8 cellular contexts compared by ENCODE assay signal in the genomic region with DNA sequence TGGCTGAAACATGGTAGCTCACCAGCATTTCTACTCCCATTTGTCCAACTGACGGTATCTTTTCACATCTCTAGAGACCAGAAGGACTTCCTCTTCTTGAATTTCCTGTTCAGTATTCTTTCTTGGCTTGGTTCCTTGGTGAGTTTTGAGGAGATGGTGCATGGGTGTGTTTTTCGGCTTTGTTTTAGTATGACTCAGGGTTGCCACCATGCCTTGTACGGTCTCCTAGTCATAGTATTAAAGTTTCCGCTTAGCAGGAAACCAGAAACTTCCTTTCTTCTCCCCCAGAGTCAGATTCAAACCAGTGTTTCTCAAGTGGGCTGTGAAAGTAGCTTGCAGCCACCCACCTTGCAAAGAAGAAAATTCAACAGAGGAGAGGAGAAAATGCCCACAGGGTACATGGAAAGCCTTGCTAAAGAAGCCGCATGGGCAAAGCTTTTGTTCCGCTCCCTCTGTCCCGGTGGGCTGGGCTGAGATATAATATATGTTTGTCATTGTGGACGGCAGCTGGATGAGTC. TPM values are rescaled to one million over a fixed set of nuclear protein-coding genes. Genes with fewer than 3 reads are reported as not detected.
DNase-seq lines count a peak whose midpoint lies in the region; ATAC-seq, FAIRE-seq and TF ChIP-seq lines count a peak whose summit lies in the region.

No MANE protein-coding gene starts in this region.

- DNase-seq in T-helper 17 cell (peak in 1 of 3 donors; percentile 35), endothelial cell of umbilical vein (ENCODE audit: low read depth, low spot score) (peak; percentile 96), glutamatergic neuron (no peak), erythroblast (lab: John Stamatoyannopoulos, UW) (no peak), substantia nigra (lab: John Stamatoyannopoulos, UW) (no peak)

- H3K27ac Mint-ChIP-seq in T-helper 17 cell (peak overlapping the region; percentile 98), glutamatergic neuron (ENCODE audit: unreplicated experiment) (no peak overlapping the region)

- peak overlapping the region; percentile 67 for H3K4me2 ChIP-seq in endothelial cell of umbilical vein (ENCODE audit: insufficient read depth, low read length)

- dilution Hi-C loops in endothelial cell of umbilical vein (cut with MboI; ENCODE audit: extremely low pct_ligation_motif_present, low sequenced_read_pairs) = no loop called here

- no peak overlapping the region for H2AFZ ChIP-seq in endothelial cell of umbilical vein (ENCODE audit: low read depth, low read length)

- POLR2A ChIA-PET in endothelial cell of umbilical vein (lab: Charles Lee) = no interaction called here

- peaks cover 93% of the 10 kb centered on the region for H3K79me2 ChIP-seq in endothelial cell of umbilical vein (ENCODE audit: control insufficient read depth, insufficient read depth, low read length)

- H3K9me3 ChIP-seq in T-helper 17 cell (ENCODE audit: control insufficient read depth, low read length, poor library complexity, severe bottlenecking) (no peaks in the 10 kb centered on the region), endothelial cell of umbilical vein (replicated peaks; ENCODE audit: control insufficient read depth, insufficient read depth, low read length) (no peaks in the 10 kb centered on the region)

- peaks cover 11% of the 10 kb centered on the region for H3K9me3 Mint-ChIP-seq in glutamatergic neuron (ENCODE audit: unreplicated experiment)

- H3K27ac ChIP-seq in endothelial cell of umbilical vein (ENCODE audit: insufficient read depth, low read depth, low read length) = peak overlapping the region; percentile 87
- H3K27ac ChIP-seq in rectal smooth muscle tissue (ENCODE audit: low read depth, low read length) = peak overlapping the region; percentile 42
- H3K27ac ChIP-seq in substantia nigra (ENCODE audit: low read depth, low read length, poor library complexity, severe bottlenecking) = no peak overlapping the region

- peak; percentile 97 for ATAC-seq in GM18870 (IDR thresholded peaks at IDR 0.05; ENCODE audit: unreplicated experiment)
- peak; percentile 82 for ATAC-seq in HG02970 (IDR thresholded peaks at IDR 0.05; ENCODE audit: low FRiP score, unreplicated experiment)
- ATAC-seq in T-helper 17 cell = peak; percentile 77

- CTCF ChIA-PET in endothelial cell of umbilical vein (lab: Charles Lee) = no interaction called here

- intact Hi-C loops in endothelial cell of umbilical vein (cut with micrococcal nuclease) = loop anchor here (1.0 to 2.0 kb wide), 4 partner anchors 11 to 82 kb away; no protein-coding TSS in a partner anchor

- no peaks in the 10 kb centered on the region for H3K9me1 ChIP-seq in endothelial cell of umbilical vein (replicated peaks; ENCODE audit: control insufficient read depth, extremely low read depth, insufficient read depth, low read length)

- H3K4me3 ChIP-seq in endothelial cell of umbilical vein (replicated peaks in 1 of 3; ENCODE audit: insufficient read depth in 1 of 3, low read depth in 1 of 3, low read length in 3 of 3) (peak overlapping the region in 1 of 3 experiments; percentile 49), rectal smooth muscle tissue (ENCODE audit: low read length) (no peak overlapping the region)

- H3K4me3 Mint-ChIP-seq in T-helper 17 cell (peak overlapping the region; percentile 72), glutamatergic neuron (ENCODE audit: unreplicated experiment) (no peak overlapping the region)

- H4K20me1 ChIP-seq in endothelial cell of umbilical vein (replicated peaks; ENCODE audit: control insufficient read depth, extremely low read depth, insufficient read depth, low read length) = no peaks in the 10 kb centered on the region

- no peak for TF ChIP-seq CTCF in endothelial cell of umbilical vein (IDR thresholded peaks at IDR 0.05; ENCODE audit: extremely low read depth in 1 of 2, insufficient read depth in 1 of 2, low read depth in 1 of 2, low read length in 2 of 2)
- TF ChIP-seq CTCF in glutamatergic neuron (IDR thresholded peaks at IDR 0.05; ENCODE audit: partially characterized antibody, unreplicated experiment) = no peak

- BruUV-seq in endothelial cell of umbilical vein (replicated peaks; lab: Mats Ljungman, UMichigan) = no TSS peak

- H3K36me3 ChIP-seq in endothelial cell of umbilical vein (ENCODE audit: control insufficient read depth in 2 of 2, extremely low read depth in 1 of 2, insufficient read depth in 2 of 2, low read length in 2 of 2) (peaks cover 0 to 4% of the 10 kb centered on the region in 2 experiments), rectal smooth muscle tissue (ENCODE audit: control insufficient read depth, insufficient read depth, low read length) (no peaks in the 10 kb centered on the region)

- peaks cover 86% of the 10 kb centered on the region for H3K4me1 Mint-ChIP-seq in T-helper 17 cell
- H3K4me1 Mint-ChIP-seq in glutamatergic neuron (ENCODE audit: low read depth, unreplicated experiment) = peaks cover 12% of the 10 kb centered on the region

- H3K27me3 ChIP-seq in endothelial cell of umbilical vein (ENCODE audit: control insufficient read depth in 2 of 2, insufficient read depth in 2 of 2, low read length in 2 of 2) (no peaks in the 10 kb centered on the region), rectal smooth muscle tissue (ENCODE audit: control insufficient read depth, insufficient read depth, low read length) (no peaks in the 10 kb centered on the region)

- FAIRE-seq in endothelial cell of umbilical vein (lab: Jason Lieb, UNC) = peak; percentile 92

- H3K9ac ChIP-seq in endothelial cell of umbilical vein (replicated peaks; ENCODE audit: extremely low read depth, insufficient read depth, low read length) (peak overlapping the region; percentile 72), rectal smooth muscle tissue (ENCODE audit: low read length) (no peak overlapping the region)

- H3K4me1 ChIP-seq in endothelial cell of umbilical vein (ENCODE audit: control insufficient read depth, extremely low read depth, insufficient read depth, low read length) (peaks cover 61% of the 10 kb centered on the region), rectal smooth muscle tissue (ENCODE audit: control insufficient read depth, insufficient read depth, low read length) (peaks cover 26% of the 10 kb centered on the region)

- H3K36me3 Mint-ChIP-seq in T-helper 17 cell (ENCODE audit: low read depth) (peaks cover 3% of the 10 kb centered on the region), glutamatergic neuron (ENCODE audit: unreplicated experiment) (no peaks in the 10 kb centered on the region)

- H3K27me3 Mint-ChIP-seq in T-helper 17 cell (no peaks in the 10 kb centered on the region), glutamatergic neuron (ENCODE audit: unreplicated experiment) (peaks cover 16% of the 10 kb centered on the region)

- no peak for TF ChIP-seq POLR2A in endothelial cell of umbilical vein (IDR thresholded peaks at IDR 0.05; ENCODE audit: low read depth, low read length)
- no peak for TF ChIP-seq POLR2A in erythroblast (IDR thresholded peaks at IDR 0.05; ENCODE audit: low read length)

TF ChIP-seq in endothelial cell of umbilical vein, 7 proteins besides CTCF, POLR2A, EP300 and RAD21:
- TF ChIP-seq JUN (IDR thresholded peaks at IDR 0.05; ENCODE audit: borderline replicate concordance, insufficient read depth, insufficient read length, low read depth) (peak; percentile 91), MYC (IDR thresholded peaks at IDR 0.05; ENCODE audit: low read depth, low read length) (no peak), POLR2AphosphoS5 (IDR thresholded peaks at IDR 0.05; ENCODE audit: insufficient read depth, low read depth, low read length) (peak; percentile 63), FOS (IDR thresholded peaks at IDR 0.05; ENCODE audit: borderline replicate concordance, insufficient read depth, low read length) (peak; percentile 96), GATA2 (IDR thresholded peaks at IDR 0.05; ENCODE audit: insufficient read depth, insufficient read length, low read depth, low read length) (peak; percentile 96), EZH2 (IDR thresholded peaks at IDR 0.05; ENCODE audit: borderline replicate concordance, low read depth, low read length, severe bottlenecking) (no peak)
- TF ChIP-seq, protein P1, sequence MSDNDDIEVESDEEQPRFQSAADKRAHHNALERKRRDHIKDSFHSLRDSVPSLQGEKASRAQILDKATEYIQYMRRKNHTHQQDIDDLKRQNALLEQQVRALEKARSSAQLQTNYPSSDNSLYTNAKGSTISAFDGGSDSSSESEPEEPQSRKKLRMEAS (IDR thresholded peaks at IDR 0.05; ENCODE audit: insufficient read depth, insufficient read length) = no peak
TF ChIP-seq in endothelial cell of umbilical vein: peak in this region for 4.

RNA-seq across cellular contexts. Expression of gene CD99, which starts 5.7 kb away (rescaled TPM):
- total RNA-seq in T-helper 17 cell = 100 to 1,000 TPM; 227 to 275 TPM
- total RNA-seq in endothelial cell of umbilical vein = 641 and 654 TPM in 2 replicates
- 364 and 474 TPM in 2 replicates for polyA plus RNA-seq in endothelial cell of umbilical vein
- polyA plus RNA-seq in endothelial cell of umbilical vein (2011; cell fraction: cytosol; rRNA removed) = 464 and 610 TPM in 2 replicates
- 271 and 326 TPM in 2 replicates for polyA plus RNA-seq in endothelial cell of umbilical vein (2011; cell fraction: nucleus; rRNA removed)
- 519 and 816 TPM in 2 replicates for polyA plus RNA-seq in endothelial cell of umbilical vein (2012)
- polyA minus RNA-seq in endothelial cell of umbilical vein = 211 and 221 TPM in 2 replicates
- polyA minus RNA-seq in endothelial cell of umbilical vein (2011; cell fraction: cytosol; rRNA and poly(A)+ RNA removed) = 55.5 TPM
- polyA minus RNA-seq in endothelial cell of umbilical vein (2011; cell fraction: nucleus; rRNA and poly(A)+ RNA removed) = 67.1 and 74.9 TPM in 2 replicates
- 31.2 TPM for total RNA-seq in glutamatergic neuron (ENCODE audit: unreplicated experiment)

RNA-seq across cellular contexts. Expression of gene XG, which starts 55.1 kb away (rescaled TPM):
- total RNA-seq in T-helper 17 cell (under 1 TPM in 1 of 2 donors, not detected in 1; 0.34 TPM), endothelial cell of umbilical vein (0.44 TPM in 1 of 2 replicates, not detected in the other), glutamatergic neuron (ENCODE audit: unreplicated experiment) (not detected)
- 0.10 TPM in 1 of 2 replicates, not detected in the other for polyA plus RNA-seq in endothelial cell of umbilical vein
- 0.04 and 0.17 TPM in 2 replicates for polyA plus RNA-seq in endothelial cell of umbilical vein (2011; cell fraction: cytosol; rRNA removed)
- polyA plus RNA-seq in endothelial cell of umbilical vein (2011; cell fraction: nucleus; rRNA removed) = 0.15 TPM in 1 of 2 replicates, not detected in the other
- 0.19 TPM in 1 of 2 replicates, not detected in the other for polyA plus RNA-seq in endothelial cell of umbilical vein (2012)
- not detected in 2 replicates for polyA minus RNA-seq in endothelial cell of umbilical vein
- not detected for polyA minus RNA-seq in endothelial cell of umbilical vein (2011; cell fraction: cytosol; rRNA and poly(A)+ RNA removed)
- polyA minus RNA-seq in endothelial cell of umbilical vein (2011; cell fraction: nucleus; rRNA and poly(A)+ RNA removed) = 0.24 and 0.43 TPM in 2 replicates
